1 cellular context compared by ENCODE assay signal in the genomic region with DNA sequence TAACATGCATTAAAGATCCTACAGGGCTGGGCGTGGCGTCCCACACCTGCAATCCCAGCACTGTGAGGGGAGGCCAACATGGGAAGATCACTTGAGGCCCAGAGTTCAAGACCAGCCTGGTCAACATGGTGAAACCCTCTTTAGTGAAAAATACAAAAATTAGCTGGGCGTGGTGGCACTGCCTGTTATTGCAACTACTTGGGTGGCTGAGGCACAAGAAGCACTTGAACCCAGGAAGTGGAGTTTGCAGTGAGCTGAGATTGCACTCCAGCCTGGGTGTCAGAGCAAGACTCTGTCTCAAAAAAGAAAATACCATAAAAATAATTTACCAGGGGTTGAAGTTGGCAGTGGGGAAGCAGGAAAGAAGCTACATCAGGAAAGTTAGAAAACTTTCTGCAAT.
TF ChIP-seq lines count a peak whose summit lies in the region.

No MANE protein-coding gene starts in this region.

TF ChIP-seq in GM12878, 131 proteins besides CTCF, POLR2A, EP300 and RAD21:
- TF ChIP-seq GABPA (IDR thresholded peaks at IDR 0.05; ENCODE audit: low read depth) (no peak), PAX5 (IDR thresholded peaks at IDR 0.05; ENCODE audit: borderline replicate concordance, low read depth, low read length) (no peak), ZNF687 (IDR thresholded peaks at IDR 0.05) (no peak), USF2 (IDR thresholded peaks at IDR 0.05; ENCODE audit: borderline replicate concordance, low read depth, low read length) (no peak), TBL1XR1 (IDR thresholded peaks at IDR 0.05; ENCODE audit: low read depth, low read length) (no peak)
- TF ChIP-seq, protein P1, sequence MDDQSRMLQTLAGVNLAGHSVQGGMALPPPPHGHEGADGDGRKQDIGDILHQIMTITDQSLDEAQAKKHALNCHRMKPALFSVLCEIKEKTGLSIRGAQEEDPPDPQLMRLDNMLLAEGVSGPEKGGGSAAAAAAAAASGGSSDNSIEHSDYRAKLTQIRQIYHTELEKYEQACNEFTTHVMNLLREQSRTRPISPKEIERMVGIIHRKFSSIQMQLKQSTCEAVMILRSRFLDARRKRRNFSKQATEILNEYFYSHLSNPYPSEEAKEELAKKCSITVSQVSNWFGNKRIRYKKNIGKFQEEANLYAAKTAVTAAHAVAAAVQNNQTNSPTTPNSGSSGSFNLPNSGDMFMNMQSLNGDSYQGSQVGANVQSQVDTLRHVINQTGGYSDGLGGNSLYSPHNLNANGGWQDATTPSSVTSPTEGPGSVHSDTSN (IDR thresholded peaks at IDR 0.05; ENCODE audit: insufficient replicate concordance, low read depth, low read length) = no peak
TF ChIP-seq in GM12878: peak in this region for 0.
